34 cellular contexts compared by ENCODE assay signal in genomic region chr21:31795992-31796391, GRCh38.
"Had no signal": no experiment of that assay in that cellular context is flagged by ENCODE, and none has a peak within 500 bp of the region (broad histone marks: within the 10 kb centered on the region; RNA-seq: fewer than 3 reads in every experiment).

No MANE protein-coding gene starts in this region.

- FAIRE-seq: colon, TTC549 had no signal

- H3K36me3 ChIP-seq: stomach, transverse colon, WERI-Rb-1 had no signal

- H3K9me3 ChIP-seq: psoas muscle, stomach, testis, transverse colon had no signal

- H3K9me3 Mint-ChIP-seq: mesothelial cell of epicardium; naive thymus-derived CD4-positive, alpha-beta T cell; neural crest cell; stimulated activated naive B cell treated with anti-CD40 and anti-IgM and Interleukin-4, amounts not matched to agents 10 μg/mL and 1 μg/mL and 100 μg/mL, for 72 hours; T-helper 1 cell treated with Interleukin-12 subunit alpha and Interleukin-12 subunit beta and Interleukin-4 antibody, amounts not matched to agents 30 μg/mL and 1 μg/mL, for 36 hours had no signal

- H3K27ac ChIP-seq: epithelial cell of prostate, hepatocyte, parathyroid adenoma, psoas muscle, stomach, testis, transverse colon, WERI-Rb-1 had no signal

- H3K4me3 ChIP-seq: hepatocyte, psoas muscle, smooth muscle cell, stomach, testis, transverse colon had no signal

- H3K4me2 ChIP-seq: hepatocyte, smooth muscle cell had no signal

- H3K79me2 ChIP-seq: hepatocyte, parathyroid adenoma had no signal

- DNase-seq: activated CD4-positive, alpha-beta T cell treated with anti-CD3 and anti-CD28 coated beads for 48 hours; activated CD4-positive, alpha-beta T cell treated with anti-CD3 and anti-CD28 coated beads, Interleukin-2, amount 50 U/mL, for 48 hours; activated CD8-positive, alpha-beta memory T cell treated with anti-CD3 and anti-CD28 coated beads for 24 hours; activated effector memory CD4-positive, alpha-beta T cell treated with Interleukin-2 at 50 U/mL for 16 hours; activated naive CD4-positive, alpha-beta T cell treated with Interleukin-2 at 50 U/mL for 16 hours; anterior cingulate cortex; dermis blood vessel endothelial cell; effector CD4-positive, alpha-beta T cell; foreskin melanocyte; islet precursor cell; left colon; naive thymus-derived CD4-positive, alpha-beta T cell; nucleus accumbens; psoas muscle; stimulated activated CD4-positive, alpha-beta T cell treated with anti-CD3 and anti-CD28 coated beads, Interleukin-15, amount 100 ng/mL, for 24 hours; stimulated activated CD4-positive, alpha-beta T cell treated with anti-CD3 and anti-CD28 coated beads, Interleukin-2, amount 100 ng/mL, for 24 hours; stimulated activated naive B cell treated with anti-CD40 and anti-IgM and Interleukin-4, amounts not matched to agents 10 μg/mL and 1 μg/mL and 100 μg/mL, for 72 hours; stomach; SW 1271; T-helper 9 cell; testis; transverse colon; WERI-Rb-1 had no signal

- ATAC-seq: activated CD4-positive, CD25-positive, alpha-beta regulatory T cell treated with anti-CD3 and anti-CD28 coated beads, Interleukin-2, amount 50 U/mL, for 24 hours; left colon; naive thymus-derived CD4-positive, alpha-beta T cell; psoas muscle; stimulated activated naive B cell treated with anti-CD40 and anti-IgM and Interleukin-4, amounts not matched to agents 10 μg/mL and 1 μg/mL and 100 μg/mL, for 72 hours had no signal

- H3K27ac Mint-ChIP-seq: activated naive CD8-positive, alpha-beta T cell; mesothelial cell of epicardium; naive thymus-derived CD4-positive, alpha-beta T cell; stimulated activated naive B cell treated with anti-CD40 and anti-IgM and Interleukin-4, amounts not matched to agents 10 μg/mL and 1 μg/mL and 100 μg/mL, for 72 hours; T-helper 1 cell treated with Interleukin-12 subunit alpha and Interleukin-12 subunit beta and Interleukin-4 antibody, amounts not matched to agents 30 μg/mL and 1 μg/mL, for 36 hours had no signal

- H3K4me1 ChIP-seq: parathyroid adenoma, psoas muscle, stomach, testis, transverse colon had no signal

- H3K4me3 Mint-ChIP-seq: activated naive CD8-positive, alpha-beta T cell; mesothelial cell of epicardium; naive thymus-derived CD4-positive, alpha-beta T cell; neural crest cell; stimulated activated naive B cell treated with anti-CD40 and anti-IgM and Interleukin-4, amounts not matched to agents 10 μg/mL and 1 μg/mL and 100 μg/mL, for 72 hours; T-helper 1 cell treated with Interleukin-12 subunit alpha and Interleukin-12 subunit beta and Interleukin-4 antibody, amounts not matched to agents 30 μg/mL and 1 μg/mL, for 36 hours had no signal

- H3K4me1 Mint-ChIP-seq: naive thymus-derived CD4-positive, alpha-beta T cell; stimulated activated naive B cell treated with anti-CD40 and anti-IgM and Interleukin-4, amounts not matched to agents 10 μg/mL and 1 μg/mL and 100 μg/mL, for 72 hours had no signal

- H3K27me3 ChIP-seq: hepatocyte, testis, transverse colon had no signal

- H3K36me3 Mint-ChIP-seq: activated naive CD8-positive, alpha-beta T cell; mesothelial cell of epicardium; naive thymus-derived CD4-positive, alpha-beta T cell; stimulated activated naive B cell treated with anti-CD40 and anti-IgM and Interleukin-4, amounts not matched to agents 10 μg/mL and 1 μg/mL and 100 μg/mL, for 72 hours had no signal

- H2AFZ ChIP-seq: hepatocyte, parathyroid adenoma had no signal
